ENCODE assay signal across 8 cellular contexts in the genomic region with DNA sequence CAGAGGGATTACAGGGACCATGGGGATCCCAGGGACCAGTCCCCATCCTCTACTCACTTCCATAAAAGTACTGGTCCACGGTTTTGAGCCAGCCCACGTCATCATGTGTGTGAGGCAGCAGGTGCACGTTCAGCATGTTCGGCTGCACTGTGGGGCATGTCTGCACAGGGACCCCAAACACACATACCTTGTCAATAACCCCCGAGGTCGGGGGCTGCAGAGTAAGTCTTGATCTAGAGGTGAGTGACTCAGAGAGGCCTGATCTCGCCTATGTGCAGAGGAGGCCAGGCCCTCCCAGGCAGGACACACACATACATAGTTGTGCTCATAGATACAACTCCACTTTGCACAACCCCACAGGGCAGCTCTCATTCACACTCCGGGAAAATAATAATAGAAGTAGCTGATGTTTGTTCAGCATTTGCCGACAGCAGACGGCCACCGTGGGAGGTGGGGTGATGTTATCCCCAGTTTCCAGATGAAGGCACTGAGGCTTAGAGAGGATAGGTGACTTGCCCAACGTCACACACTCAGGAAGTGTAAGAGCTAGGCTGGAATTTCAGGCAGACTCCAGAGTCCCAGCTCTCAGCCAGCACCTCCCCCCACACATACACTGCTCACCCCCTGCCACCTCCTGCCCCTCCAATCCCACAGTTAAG. TPM values are rescaled to one million over a fixed set of nuclear protein-coding genes. Genes with fewer than 3 reads are reported as not detected.
A peak's percentile ranks its signal among the peaks of the same experiment; 100 is the strongest.
DNase-seq lines count a peak whose midpoint lies in the region; ATAC-seq and TF ChIP-seq lines count a peak whose summit lies in the region.

No MANE protein-coding gene starts in this region.

- DNase-seq in astrocyte of the spinal cord (ENCODE audit: low read depth, low spot score): no peak
- DNase-seq in memory B cell (ENCODE audit: low spot score in 2 of 2): peak; percentile 28 to 56
- no peak for DNase-seq in aorta
- DNase-seq in NCI-H226: no peak
- no peak for DNase-seq in NCI-H2171 treated with DMSO at 0.1 percent for 48 hours (lab: John Stamatoyannopoulos, UW)

- H3K27ac Mint-ChIP-seq in memory B cell: peak overlapping the region; percentile 99

- peaks cover 39% of the 10 kb centered on the region for H3K4me1 Mint-ChIP-seq in memory B cell

- WGBS in HUES64: 82% methylated on average over 11 of the region's 12 CpGs
- 53 to 59% methylated on average over 12 of the region's 12 CpGs for WGBS in aorta, 2 donors

- no peaks in the 10 kb centered on the region for H3K27me3 Mint-ChIP-seq in memory B cell

- peak overlapping the region; percentile 88 for H3K9ac ChIP-seq in HUES64 (ENCODE audit: low read depth, low read length)

- no peak for TF ChIP-seq CTCF in astrocyte of the spinal cord (IDR thresholded peaks at IDR 0.05; ENCODE audit: low read depth, low read length)

- peaks cover 4% of the 10 kb centered on the region for H3K36me3 Mint-ChIP-seq in memory B cell

- intact Hi-C loops in aorta (cut with DNase I): loop anchor here in 1 of 2 donors (2.0 to 5.0 kb wide), 2 partner anchors 101 to 113 kb away; partner anchors contain the start of gene ZNF564

- H3K36me3 ChIP-seq in ACC112 (ENCODE audit: insufficient read depth, low read length): no peaks in the 10 kb centered on the region
- H3K36me3 ChIP-seq in HUES64 (ENCODE audit: insufficient read depth, low read length): peaks cover 35% of the 10 kb centered on the region
- peaks cover 0 to 6% of the 10 kb centered on the region in 2 donors for H3K36me3 ChIP-seq in aorta (ENCODE audit: control insufficient read depth in 1 of 2, insufficient read depth in 2 of 2, low read length in 1 of 2)

- H3K4me3 ChIP-seq in ACC112 (ENCODE audit: low read depth, low read length): peak overlapping the region; percentile 97
- peak overlapping the region; percentile 88 for H3K4me3 ChIP-seq in HUES64 (ENCODE audit: low read length)
- peak overlapping the region; percentile 82 for H3K4me3 ChIP-seq in astrocyte of the spinal cord (ENCODE audit: low read depth, low read length)
- H3K4me3 ChIP-seq in aorta (ENCODE audit: low read length in 2 of 2): peak overlapping the region; percentile 44 to 68

- peak overlapping the region; percentile 96 for H3K4me3 Mint-ChIP-seq in memory B cell

- in situ Hi-C loops in astrocyte of the spinal cord (cut with HindIII; ENCODE audit: low sequenced_read_pairs): no loop called here

- no peaks in the 10 kb centered on the region for H3K9me3 Mint-ChIP-seq in memory B cell

- H3K9me3 ChIP-seq in HUES64 (ENCODE audit: insufficient read depth, low read depth, low read length) (no peaks in the 10 kb centered on the region), aorta (ENCODE audit: control insufficient read depth, low read length) (no peaks in the 10 kb centered on the region)

- ATAC-seq in memory B cell (ENCODE audit: low read depth) (peak; percentile 41), aorta (ENCODE audit: low FRiP score) (no peak), HG03025 (IDR thresholded peaks at IDR 0.05; ENCODE audit: low FRiP score, unreplicated experiment) (no peak)

- H3K79me2 ChIP-seq in ACC112 (ENCODE audit: control insufficient read depth, insufficient read depth, low read length, unreplicated experiment): peaks cover 22% of the 10 kb centered on the region

- H3K4me1 ChIP-seq in ACC112 (ENCODE audit: control insufficient read depth, insufficient read depth, low read length, unreplicated experiment) (peaks cover 22% of the 10 kb centered on the region), HUES64 (ENCODE audit: insufficient read depth, low read length) (no peaks in the 10 kb centered on the region; the same call in 1 of the 2 replicates), aorta (ENCODE audit: control insufficient read depth in 1 of 2, insufficient read depth in 2 of 2, low read length in 2 of 2) (no peaks in the 10 kb centered on the region)

- H2AFZ ChIP-seq in ACC112 (ENCODE audit: low read length, unreplicated experiment): no peak overlapping the region

- H3K27me3 ChIP-seq in ACC112 (ENCODE audit: insufficient read depth, low read length): no peaks in the 10 kb centered on the region
- H3K27me3 ChIP-seq in HUES64 (ENCODE audit: insufficient read depth, low read length): no peaks in the 10 kb centered on the region
- no peaks in the 10 kb centered on the region for H3K27me3 ChIP-seq in aorta (ENCODE audit: control insufficient read depth in 1 of 2, insufficient read depth in 2 of 2, low read length in 1 of 2)

- no peak overlapping the region for H3K27ac ChIP-seq in ACC112 (ENCODE audit: low read depth, low read length)
- no peak overlapping the region for H3K27ac ChIP-seq in HUES64 (ENCODE audit: low read depth, low read length)
- H3K27ac ChIP-seq in aorta (ENCODE audit: low read depth in 1 of 2, low read length in 2 of 2): no peak overlapping the region

RNA-seq across cellular contexts. Expression of gene MAN2B1, which starts 0.8 kb away (rescaled TPM):
- 33.1 TPM for polyA plus RNA-seq in HUES64 (2013, experiment 1 of 2)
- polyA plus RNA-seq in HUES64 (2013, experiment 2 of 2): 39.9 TPM
- 100 to 1,000 TPM in 1 of 2 donors, 10 to 100 TPM in 1; 74.8 to 111 TPM for total RNA-seq in aorta
- 10 to 100 TPM; 54.6 to 88.7 TPM for polyA plus RNA-seq in aorta

RNA-seq across cellular contexts. Expression of gene WDR83, which starts 0.8 kb away (rescaled TPM):
- 11.1 TPM for polyA plus RNA-seq in HUES64 (2013, experiment 1 of 2)
- 10.1 TPM for polyA plus RNA-seq in HUES64 (2013, experiment 2 of 2)
- 10 to 100 TPM in 1 of 2 donors, 1 to 10 TPM in 1; 7.1 to 11.8 TPM for total RNA-seq in aorta
- polyA plus RNA-seq in aorta: 10 to 100 TPM in 1 of 2 donors, 1 to 10 TPM in 1; 9.4 to 20.9 TPM

RNA-seq across cellular contexts. Expression of gene DHPS, which starts 15.9 kb away (rescaled TPM):
- polyA plus RNA-seq in HUES64 (2013, experiment 1 of 2): 57.4 TPM
- 65.9 TPM for polyA plus RNA-seq in HUES64 (2013, experiment 2 of 2)
- total RNA-seq in aorta: 10 to 100 TPM; 50.1 to 74.0 TPM
- 10 to 100 TPM; 42.7 to 94.8 TPM for polyA plus RNA-seq in aorta

RNA-seq across cellular contexts. Expression of gene GNG14, which starts 22.0 kb away (rescaled TPM):
- polyA plus RNA-seq in HUES64 (2013, experiment 1 of 2): not detected
- not detected for polyA plus RNA-seq in HUES64 (2013, experiment 2 of 2)
- not detected for total RNA-seq in aorta
- not detected for polyA plus RNA-seq in aorta

RNA-seq across cellular contexts. Expression of gene FBXW9, which starts 30.7 kb away (rescaled TPM):
- polyA plus RNA-seq in HUES64 (2013, experiment 1 of 2): 10.1 TPM
- 9.7 TPM for polyA plus RNA-seq in HUES64 (2013, experiment 2 of 2)
- 1 to 10 TPM; 1.9 to 4.8 TPM for total RNA-seq in aorta
- 1 to 10 TPM; 4.1 to 5.4 TPM for polyA plus RNA-seq in aorta

Comparison
In these comparisons a context has a peak if more than half of its experiments do, and no peak if none do; other contexts are left out.
1. DNase-seq: peak in memory B cell (2 of 2); none in astrocyte of the spinal cord (single experiment), aorta (0 of 2), NCI-H226 (single experiment) and NCI-H2171 treated with DMSO at 0.1 percent for 48 hours (single experiment).
2. Peak in every context shown above with its lines, with median percentiles within 50 percentile points of each other: H3K4me3 ChIP-seq.